In the genomic region with DNA sequence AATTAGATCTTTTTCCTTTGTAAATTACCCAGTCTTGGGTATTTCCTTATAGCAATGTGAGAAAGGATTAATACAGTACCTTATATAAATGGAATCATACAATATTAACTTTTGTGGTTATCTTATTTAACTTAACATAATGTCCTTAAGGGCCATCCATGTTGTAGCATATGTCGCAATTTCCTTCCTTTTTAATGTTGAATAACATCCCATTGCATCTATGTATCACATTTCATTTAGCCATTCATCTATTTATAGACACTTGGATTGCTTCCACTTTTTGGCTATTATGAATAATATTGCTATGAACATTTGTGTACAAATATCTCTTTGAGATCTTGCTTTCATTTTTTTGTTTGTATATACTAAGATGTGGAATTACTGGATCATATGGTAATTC, we compare ENCODE assay signal across 14 cellular contexts.
"Had no signal": no experiment of that assay in that cellular context is flagged by ENCODE, and none has a peak within 500 bp of the region (broad histone marks: within the 10 kb centered on the region; RNA-seq: fewer than 3 reads in every experiment).

No MANE protein-coding gene starts in this region.

- DNase-seq: activated CD4-positive, CD25-positive, alpha-beta regulatory T cell treated with anti-CD3 and anti-CD28 coated beads, Interleukin-2, amount 50 U/mL, for 72 hours; activated naive CD4-positive, alpha-beta T cell treated with Interleukin-2 at 50 U/mL for 16 hours; aorta; dorsolateral prefrontal cortex; endodermal cell; foreskin melanocyte; head of caudate nucleus; mesenchymal stem cell; nucleus accumbens; posterior cingulate gyrus; retina; small intestine; upper lobe of left lung had no signal

- FAIRE-seq: small intestine had no signal

- H3K4me3 ChIP-seq: dorsolateral prefrontal cortex, upper lobe of left lung had no signal

- H3K27me3 ChIP-seq: dorsolateral prefrontal cortex, upper lobe of left lung had no signal

- H3K9me3 ChIP-seq: upper lobe of left lung had no signal

- H3K36me3 ChIP-seq: upper lobe of left lung had no signal

- H3K27ac ChIP-seq: dorsolateral prefrontal cortex, upper lobe of left lung had no signal

- ATAC-seq: natural killer cell treated with Interleukin-12 subunit alpha and Interleukin-12 subunit beta and Interleukin-15 and Interleukin-18, amount 100 ng/mL, for 72 hours had no signal

- H3K4me1 ChIP-seq: upper lobe of left lung had no signal
